Comparison of ENCODE assay signal across 8 cellular contexts in genomic region chr15:43799945-43800285, GRCh38. TPM values are rescaled to one million over a fixed set of nuclear protein-coding genes. Genes with fewer than 3 reads are reported as not detected.
A peak's percentile ranks its signal among the peaks of the same experiment; 100 is the strongest.
DNase-seq lines count a peak whose midpoint lies in the region; ATAC-seq, FAIRE-seq and TF ChIP-seq lines count a peak whose summit lies in the region.

Gene SERINC4, minus strand, starts transcription at chr15:43800220. Its CDS starts 234 bp downstream, at chr15:43799986.

- peaks cover 19 to 28% of the 10 kb centered on the region in 2 experiments for H3K4me1 ChIP-seq in K562 (replicated peaks in 1 of 2; ENCODE audit: control insufficient read depth in 2 of 2, insufficient read depth in 2 of 2, low read length in 2 of 2)
- H3K4me1 ChIP-seq in HepG2 (ENCODE audit: insufficient read depth, low read length), result peaks cover 55% of the 10 kb centered on the region
- peaks cover 20 to 40% of the 10 kb centered on the region in 2 donors for H3K4me1 ChIP-seq in thyroid gland

- no peaks in the 10 kb centered on the region for H3K27me3 Mint-ChIP-seq in T-helper 2 cell treated with Interferon-gamma antibody and Interleukin-4, amounts not matched to agents 5 μg/mL and 100 μg/mL, for 36 hours (ENCODE audit: low read depth)

- TF ChIP-seq CTCF in K562 (IDR thresholded peaks at IDR 0.05 in 2 of 3, conservative IDR thresholded peaks at IDR 0.05 in 1 of 3; ENCODE audit: insufficient read depth in 2 of 3, low read depth in 1 of 3, low read length in 3 of 3) (no peak), HepG2 (CRISPR knock-in tag; IDR thresholded peaks at IDR 0.05) (no peak), thyroid gland (IDR thresholded peaks at IDR 0.05) (no peak)

- H3K27ac ChIP-seq in K562 (ENCODE audit: extremely low read depth, low read depth, low read length) (peak within 1 kb of the TSS; percentile 81), HepG2 (ENCODE audit: extremely low read length, insufficient read depth, low read length) (peak within 1 kb of the TSS; percentile 71), thyroid gland (peak within 1 kb of the TSS; percentile 89 to 100 (median 96))

- ATAC-seq in K562, result peak; percentile 3
- peak; percentile 4 for ATAC-seq in HepG2
- ATAC-seq in HG02798 (IDR thresholded peaks at IDR 0.05; ENCODE audit: poor library complexity, unreplicated experiment), result no peak

- peak within 1 kb of the TSS; percentile 98 for H3K4me3 Mint-ChIP-seq in T-helper 2 cell treated with Interferon-gamma antibody and Interleukin-4, amounts not matched to agents 5 μg/mL and 100 μg/mL, for 36 hours

- POLR2A ChIA-PET in K562 (lab: Yijun Ruan, JAX) (interaction anchor here (0.6 to 3.7 kb wide), 9 partner anchors 9 to 139 kb away, joined by 3 to 29 read pairs (median 5); partner anchors contain the start of genes MFAP1 and SERF2), HepG2 (lab: Yijun Ruan, JAX) (interaction anchor here (1.0 to 2.9 kb wide), 9 partner anchors 7 to 627 kb away, joined by 3 to 30 read pairs (median 5); partner anchors contain the start of genes CTDSPL2, ELL3, MFAP1 and PDIA3)

- TF ChIP-seq RAD21 in K562 (CRISPR knock-in tag; conservative IDR thresholded peaks at IDR 0.05 in 1 of 2, IDR thresholded peaks at IDR 0.05 in 1 of 2), result no peak
- no peak for TF ChIP-seq RAD21 in HepG2 (CRISPR knock-in tag; IDR thresholded peaks at IDR 0.05)

- TF ChIP-seq POLR2A in K562 (conservative IDR thresholded peaks at IDR 0.05), result no peak
- TF ChIP-seq POLR2A in HepG2 (IDR thresholded peaks at IDR 0.05; ENCODE audit: insufficient read depth in 1 of 2, low read depth in 2 of 2, low read length in 2 of 2), result no peak
- no peak for TF ChIP-seq POLR2A in thyroid gland (IDR thresholded peaks at IDR 0.05)

- H3K36me3 ChIP-seq in K562 (ENCODE audit: control insufficient read depth, insufficient read depth, low read length) (peaks cover 80% of the 10 kb centered on the region), HepG2 (replicated peaks in 1 of 2; ENCODE audit: control insufficient read depth in 1 of 2, insufficient read depth in 2 of 2, low read length in 2 of 2) (peaks cover 3 to 28% of the 10 kb centered on the region in 2 experiments; a peak in 4 of 5 replicates), thyroid gland (peaks cover 10 to 11% of the 10 kb centered on the region in 2 donors)

- WGBS in K562 (ENCODE audit: insufficient coverage, low coverage, missing lambda C conversion rate), result 83% methylated on average over 8 of the region's 8 CpGs
- WGBS in HepG2 (ENCODE audit: low lambda C conversion rate), result 86% methylated on average over 3 of the region's 8 CpGs
- 97 to 99% methylated on average over 5 to 7 of the region's 8 CpGs for WGBS in thyroid gland, 2 donors

- peak within 1 kb of the TSS; percentile 100 for H3K4me2 ChIP-seq in K562 (ENCODE audit: insufficient read depth, low read length)
- peak within 1 kb of the TSS; percentile 74 for H3K4me2 ChIP-seq in HepG2 (ENCODE audit: low read depth, low read length)

- TF ChIP-seq EP300 in K562 (IDR thresholded peaks at IDR 0.05; ENCODE audit: low read length), result no peak
- no peak for TF ChIP-seq EP300 in HepG2 (IDR thresholded peaks at IDR 0.05; ENCODE audit: low read depth in 2 of 2, low read length in 2 of 2)
- TF ChIP-seq EP300 in HepG2 (CRISPR knock-in tag; IDR thresholded peaks at IDR 0.05; ENCODE audit: borderline replicate concordance), result no peak

- H4K20me1 ChIP-seq in K562 (replicated peaks; ENCODE audit: control insufficient read depth, insufficient read depth, low read length) (no peaks in the 10 kb centered on the region), HepG2 (ENCODE audit: insufficient read depth, low read length) (peaks cover 9% of the 10 kb centered on the region)

- peaks cover 64% of the 10 kb centered on the region for H3K36me3 Mint-ChIP-seq in T-helper 2 cell treated with Interferon-gamma antibody and Interleukin-4, amounts not matched to agents 5 μg/mL and 100 μg/mL, for 36 hours (ENCODE audit: low read depth)

- H2AFZ ChIP-seq in K562 (ENCODE audit: low read depth, low read length) (peak within 1 kb of the TSS; percentile 67), HepG2 (ENCODE audit: low read length) (no peak within 1 kb of the TSS)

- no peaks in the 10 kb centered on the region for H3K9me3 ChIP-seq in K562 (replicated peaks; ENCODE audit: control insufficient read depth, insufficient read depth, low read depth, low read length)
- H3K9me3 ChIP-seq in HepG2 (ENCODE audit: low read length), result no peaks in the 10 kb centered on the region
- no peaks in the 10 kb centered on the region for H3K9me3 ChIP-seq in thyroid gland

- H3K27ac Mint-ChIP-seq in T-helper 2 cell treated with Interferon-gamma antibody and Interleukin-4, amounts not matched to agents 5 μg/mL and 100 μg/mL, for 36 hours, result peak within 1 kb of the TSS; percentile 98

- intact Hi-C loops in K562 (cut with micrococcal nuclease) (no loop called here), HepG2 (cut with micrococcal nuclease; ENCODE audit: unreplicated experiment) (no loop called here), thyroid gland (cut with DNase I) (no loop called here)

- H3K9me1 ChIP-seq in K562 (ENCODE audit: control insufficient read depth, insufficient read depth, low read length), result peaks cover 5% of the 10 kb centered on the region

- H3K4me3 ChIP-seq in K562, result peak within 1 kb of the TSS; percentile 78
- H3K4me3 ChIP-seq in HepG2 (replicated peaks in 1 of 3; ENCODE audit: insufficient read depth in 1 of 3, low read depth in 2 of 3, low read length in 3 of 3), result peak within 1 kb of the TSS; percentile 80 to 94 (median 82)
- peak within 1 kb of the TSS; percentile 28 to 83 (median 72) for H3K4me3 ChIP-seq in thyroid gland (replicated peaks in 1 of 3)

- in situ Hi-C loops in K562 (cut with MboI) (no loop called here), HepG2 (cut with HindIII; ENCODE audit: extremely low pct_ligation_motif_present, low pct_unique_long_range_greater_than_20kb) (no loop called here)

- CTCF ChIA-PET in K562 (lab: Yijun Ruan, JAX; ENCODE audit: low intra/inter-chr PET ratio), result no interaction called here
- CTCF ChIA-PET in HepG2 (lab: Yijun Ruan, JAX; ENCODE audit: low intra/inter-chr PET ratio, low total read pairs), result no interaction called here

- no peaks in the 10 kb centered on the region for H3K9me3 Mint-ChIP-seq in T-helper 2 cell treated with Interferon-gamma antibody and Interleukin-4, amounts not matched to agents 5 μg/mL and 100 μg/mL, for 36 hours

- H3K79me2 ChIP-seq in K562 (ENCODE audit: control insufficient read depth, insufficient read depth, low read length), result peaks cover 27% of the 10 kb centered on the region
- H3K79me2 ChIP-seq in HepG2 (ENCODE audit: insufficient read depth, low read length), result peaks cover 15% of the 10 kb centered on the region

- H3K4me1 Mint-ChIP-seq in T-helper 2 cell treated with Interferon-gamma antibody and Interleukin-4, amounts not matched to agents 5 μg/mL and 100 μg/mL, for 36 hours (ENCODE audit: low read depth), result peaks cover 31% of the 10 kb centered on the region

- no peak for FAIRE-seq in K562 (lab: Jason Lieb, UNC)
- no peak for FAIRE-seq in HepG2 (lab: Jason Lieb, UNC)

- H3K9ac ChIP-seq in K562 (ENCODE audit: insufficient read depth in 1 of 2, low read depth in 2 of 2, low read length in 2 of 2) (peak within 1 kb of the TSS; percentile 91 to 92), HepG2 (ENCODE audit: insufficient read depth, low read depth, low read length) (peak within 1 kb of the TSS; percentile 91)

- H3K27me3 ChIP-seq in K562 (ENCODE audit: control insufficient read depth in 2 of 2, insufficient read depth in 2 of 2, low read length in 2 of 2), result no peaks in the 10 kb centered on the region
- no peaks in the 10 kb centered on the region; a peak in 1 of 5 replicates for H3K27me3 ChIP-seq in HepG2 (ENCODE audit: control insufficient read depth in 1 of 2, insufficient read depth in 2 of 2, low read length in 2 of 2)
- H3K27me3 ChIP-seq in thyroid gland, result no peaks in the 10 kb centered on the region

- no TSS peak for BruUV-seq in K562 (replicated peaks; lab: Mats Ljungman, UMichigan)
- BruUV-seq in HepG2 (replicated peaks; lab: Mats Ljungman, UMichigan), result no TSS peak

- no peak for DNase-seq in T-helper 2 cell treated with Interferon-gamma antibody and Interleukin-4, amounts not matched to agents 5 μg/mL and 100 μg/mL, for 36 hours (ENCODE audit: low spot score)
- DNase-seq in T-helper 2 cell, result no peak
- no peak for DNase-seq in K562 (ENCODE audit: extremely low read depth in 1 of 4, low spot score in 3 of 4)
- no peak for DNase-seq in HepG2 (ENCODE audit: low spot score)
- DNase-seq in thyroid gland, result no peak
- DNase-seq in dermis blood vessel endothelial cell, result no peak
- no peak for DNase-seq in activated CD8-positive, alpha-beta memory T cell treated with anti-CD3 and anti-CD28 coated beads, Interleukin-2, amount 50 U/mL, for 48 hours

RNA-seq across cellular contexts. Expression of gene SERINC4, which starts in this region (rescaled TPM):
- 0.83 and 1.1 TPM in 2 replicates for total RNA-seq in K562 (2011; cell fraction: chromatin; rRNA removed; ENCODE audit: low replicate concordance)
- 0.50 and 0.53 TPM in 2 replicates for total RNA-seq in K562 (2011; cell fraction: nucleolus; rRNA removed)
- 0.46 and 0.59 TPM in 2 replicates for total RNA-seq in K562 (2011; cell fraction: nucleoplasm; rRNA removed)
- total RNA-seq in K562 (2014; rRNA removed) (0.24 TPM in 1 of 2 replicates, not detected in the other), K562 (2014; rRNA removed; fragmentation: Illumina TruSeq; extraction: Trizol) (0.13 TPM in 1 of 2 replicates, not detected in the other), K562 (2015; rRNA removed; fragmentation: Illumina TruSeq; extraction: Trizol) (0.08 and 0.14 TPM in 2 replicates), K562 (2021) (0.16 and 0.22 TPM in 2 replicates), HepG2 (2016; rRNA removed; fragmentation: Illumina TruSeq; extraction: Trizol) (not detected in 2 replicates), thyroid gland (under 1 TPM in 1 of 4 donors, not detected in 3; 0.33 TPM), dermis blood vessel endothelial cell (not detected in 2 replicates)
- polyA plus RNA-seq in K562 (2011; rRNA removed) (0.18 TPM in 2 replicates), K562 (2014; fragmentation: Illumina TruSeq; extraction: Trizol) (0.06 and 0.18 TPM in 2 replicates), K562 (2014; fragmentation: Nextera tagmentation; extraction: Ambion mirVana) (under 1 TPM; 0.23 to 0.48 TPM), K562 (2014; rRNA removed) (0.23 and 0.86 TPM in 2 replicates), HepG2 (2011; rRNA removed) (0.04 TPM in 1 of 2 replicates, not detected in the other)
- polyA plus RNA-seq in K562 (2011; cell fraction: cytosol; rRNA removed), result 0.07 and 0.13 TPM in 2 replicates
- 0.14 and 0.28 TPM in 2 replicates for polyA plus RNA-seq in K562 (2011; cell fraction: nucleus; rRNA removed)
- polyA plus RNA-seq in K562 (2012), result 0.07 TPM in 1 of 2 replicates, not detected in the other
- 0.18 and 0.32 TPM in 2 replicates for polyA minus RNA-seq in K562 (2011; rRNA and poly(A)+ RNA removed)
- polyA minus RNA-seq in K562 (2011; cell fraction: cytosol; rRNA and poly(A)+ RNA removed), result not detected in 2 replicates
- 0.11 and 0.27 TPM in 2 replicates for polyA minus RNA-seq in K562 (2011; cell fraction: nucleus; rRNA and poly(A)+ RNA removed)
- total RNA-seq in HepG2 (2016; cell fraction: cytosol; rRNA removed; fragmentation: Illumina TruSeq; extraction: Trizol; ENCODE audit: low read depth), result not detected in 2 replicates
- 0.09 TPM in 1 of 2 replicates, not detected in the other for total RNA-seq in HepG2 (2016; cell fraction: insoluble cytoplasmic fraction; rRNA removed; fragmentation: Illumina TruSeq; extraction: Trizol)
- not detected in 2 replicates for total RNA-seq in HepG2 (2016; cell fraction: membrane; rRNA removed; fragmentation: Illumina TruSeq; extraction: Trizol)
- total RNA-seq in HepG2 (2016; cell fraction: nucleus; rRNA removed; fragmentation: Illumina TruSeq; extraction: Trizol), result not detected in 2 replicates
- polyA plus RNA-seq in HepG2 (2011; cell fraction: cytosol; rRNA removed), result not detected in 2 replicates
- polyA plus RNA-seq in HepG2 (2011; cell fraction: nucleus; rRNA removed), result 0.10 TPM in 2 replicates
- not detected in 2 replicates for polyA plus RNA-seq in HepG2 (2012)
- not detected in 2 replicates for polyA plus RNA-seq in HepG2 (2016; cell fraction: cytosol; fragmentation: Illumina TruSeq; extraction: Trizol; ENCODE audit: low read depth)
- polyA plus RNA-seq in HepG2 (2016; cell fraction: insoluble cytoplasmic fraction; fragmentation: Illumina TruSeq; extraction: Trizol; ENCODE audit: low read depth), result not detected in 2 replicates
- not detected in 2 replicates for polyA plus RNA-seq in HepG2 (2016; cell fraction: membrane; fragmentation: Illumina TruSeq; extraction: Trizol; ENCODE audit: low read depth)
- not detected in 2 replicates for polyA plus RNA-seq in HepG2 (2016; cell fraction: nucleus; fragmentation: Illumina TruSeq; extraction: Trizol; ENCODE audit: insufficient read depth, low read depth)
- polyA minus RNA-seq in HepG2 (2011; rRNA and poly(A)+ RNA removed; ENCODE audit: low replicate concordance), result 2.4 TPM in 1 of 2 replicates, not detected in the other
- not detected in 2 replicates for polyA minus RNA-seq in HepG2 (2011; cell fraction: cytosol; rRNA and poly(A)+ RNA removed)
- 0.13 TPM in 1 of 2 replicates, not detected in the other for polyA minus RNA-seq in HepG2 (2011; cell fraction: nucleus; rRNA and poly(A)+ RNA removed)
